9 cellular contexts compared by ENCODE assay signal in genomic region chr20:62740286-62741141, GRCh38. TPM values are rescaled to one million over a fixed set of nuclear protein-coding genes. Genes with fewer than 3 reads are reported as not detected.
DNase-seq lines count a peak whose midpoint lies in the region; ATAC-seq and TF ChIP-seq lines count a peak whose summit lies in the region.
"Had no signal": no experiment of that assay in that cellular context is flagged by ENCODE, and none has a peak within 500 bp of the region (broad histone marks: within the 10 kb centered on the region; RNA-seq: fewer than 3 reads in every experiment).

No MANE protein-coding gene starts in this region.

- H3K4me1 Mint-ChIP-seq in activated T-cell treated with anti-CD3 and anti-CD28 coated beads, Interleukin-2, amount 50 U/mL, for 72 hours (ENCODE audit: low read depth): peaks cover 27% of the 10 kb centered on the region
- H3K4me1 Mint-ChIP-seq in glutamatergic neuron (ENCODE audit: low read depth, unreplicated experiment): peaks cover 25% of the 10 kb centered on the region

- ATAC-seq in GM18498 (IDR thresholded peaks at IDR 0.05; ENCODE audit: unreplicated experiment) (peak; percentile 74), HG02938 (IDR thresholded peaks at IDR 0.05; ENCODE audit: unreplicated experiment) (peak; percentile 87), Panc1 (peak; percentile 63)
- ATAC-seq in activated T-cell treated with anti-CD3 and anti-CD28 coated beads, Interleukin-2, amount 50 U/mL, for 72 hours (replicated peaks in 1 of 2): peak; percentile 88 to 89

- no peak overlapping the region for H3K23ac ChIP-seq in mesendoderm (ENCODE audit: low read length)

- no TSS peak for BruUV-seq in Panc1 (replicated peaks; lab: Mats Ljungman, UMichigan)

- intact Hi-C loops in Panc1 (cut with micrococcal nuclease; ENCODE audit: unreplicated experiment): no loop called here

- no peaks in the 10 kb centered on the region for H3K27me3 Mint-ChIP-seq in activated T-cell treated with anti-CD3 and anti-CD28 coated beads, Interleukin-2, amount 50 U/mL, for 72 hours (ENCODE audit: low read depth)
- peaks cover 16% of the 10 kb centered on the region for H3K27me3 Mint-ChIP-seq in glutamatergic neuron (ENCODE audit: unreplicated experiment)

- CTCF ChIA-PET in Panc1 (lab: Charles Lee): no interaction called here

- H3K56ac ChIP-seq in mesendoderm (ENCODE audit: low read length): no peak overlapping the region

- no peak overlapping the region for H2BK5ac ChIP-seq in mesendoderm (ENCODE audit: low read length)

- H3K79me2 ChIP-seq in mesendoderm (ENCODE audit: control insufficient read depth, insufficient read depth, low read length) (no peaks in the 10 kb centered on the region), Karpas-422 (ENCODE audit: low read length) (no peaks in the 10 kb centered on the region)

- no peaks in the 10 kb centered on the region for H3K79me1 ChIP-seq in mesendoderm (ENCODE audit: low read length)

- DNase-seq in Panc1 (ENCODE audit: low read depth, low spot score): peak; percentile 78
- peak; percentile 86 for DNase-seq in activated T-cell treated with anti-CD3 and anti-CD28 coated beads, Interleukin-2, amount 50 U/mL, for 72 hours
- DNase-seq in glutamatergic neuron: peak; percentile 16
- DNase-seq in stimulated activated CD4-positive, alpha-beta T cell treated with anti-CD3 and anti-CD28 coated beads, Interleukin-1b, Interleukin-23, amount 100 ng/mL, for 1 hour (ENCODE audit: low read depth in 2 of 2): peak; percentile 43 to 64
- no peak for DNase-seq in mesendoderm
- no peak for DNase-seq in Karpas-422

- no peak for TF ChIP-seq CTCF in Panc1 (IDR thresholded peaks at IDR 0.05)
- TF ChIP-seq CTCF in glutamatergic neuron (IDR thresholded peaks at IDR 0.05; ENCODE audit: partially characterized antibody, unreplicated experiment): no peak

- no peak overlapping the region for H3K4me2 ChIP-seq in mesendoderm (ENCODE audit: low read length)
- H3K4me2 ChIP-seq in Karpas-422 (ENCODE audit: low read depth, low read length, poor library complexity, severe bottlenecking): no peak overlapping the region

- H3K4ac ChIP-seq in mesendoderm (ENCODE audit: low read depth, low read length): no peak overlapping the region

- no peaks in the 10 kb centered on the region for H3K27me3 ChIP-seq in Panc1 (ENCODE audit: control insufficient read depth, insufficient read depth, low read length)
- no peaks in the 10 kb centered on the region for H3K27me3 ChIP-seq in mesendoderm (ENCODE audit: insufficient read depth, low read length, poor library complexity)
- no peaks in the 10 kb centered on the region for H3K27me3 ChIP-seq in Karpas-422 (ENCODE audit: low read length)

- H3K27ac Mint-ChIP-seq in activated T-cell treated with anti-CD3 and anti-CD28 coated beads, Interleukin-2, amount 50 U/mL, for 72 hours: peak overlapping the region; percentile 36
- H3K27ac Mint-ChIP-seq in glutamatergic neuron (ENCODE audit: unreplicated experiment): peak overlapping the region; percentile 31

- H3K4me3 ChIP-seq in Panc1 (ENCODE audit: low read depth in 2 of 2, low read length in 2 of 2) (peak overlapping the region; percentile 11 to 49; a peak in 3 of 4 replicates), mesendoderm (ENCODE audit: low read length) (no peak overlapping the region), Karpas-422 (ENCODE audit: low read length) (no peak overlapping the region)

- H4K8ac ChIP-seq in mesendoderm (ENCODE audit: low read depth, low read length): no peak overlapping the region

- H2BK15ac ChIP-seq in mesendoderm (replicated peaks; ENCODE audit: low read depth): no peak overlapping the region

- H3K9me2 ChIP-seq in Karpas-422 (replicated peaks; ENCODE audit: insufficient read depth, low read length): no peaks in the 10 kb centered on the region

- H3K9ac ChIP-seq in mesendoderm (ENCODE audit: low read length): no peak overlapping the region
- no peak overlapping the region for H3K9ac ChIP-seq in Karpas-422 (ENCODE audit: low read length)

- no peak overlapping the region for H2AFZ ChIP-seq in Karpas-422 (ENCODE audit: low read length)

- H3K36me3 ChIP-seq in Panc1 (ENCODE audit: control insufficient read depth, insufficient read depth, low read length): 0 out of 2 replicates have a peak, but pooled peaks cover 2% of the 10 kb centered on the region
- H3K36me3 ChIP-seq in mesendoderm (ENCODE audit: control insufficient read depth, insufficient read depth, low read length): no peaks in the 10 kb centered on the region
- no peaks in the 10 kb centered on the region for H3K36me3 ChIP-seq in Karpas-422 (ENCODE audit: insufficient read depth, low read length)
- H3K36me3 ChIP-seq: breast epithelium had no signal

- H3K4me3 Mint-ChIP-seq in activated T-cell treated with anti-CD3 and anti-CD28 coated beads, Interleukin-2, amount 50 U/mL, for 72 hours: peak overlapping the region; percentile 72 to 83
- H3K4me3 Mint-ChIP-seq in glutamatergic neuron (ENCODE audit: unreplicated experiment): peak overlapping the region; percentile 21

- in situ Hi-C loops in Panc1 (cut with HindIII; ENCODE audit: low pct_unique_long_range_greater_than_20kb, low sequenced_read_pairs): no loop called here

- H3K27ac ChIP-seq in Panc1 (ENCODE audit: low read length): peak overlapping the region; percentile 88
- no peak overlapping the region for H3K27ac ChIP-seq in mesendoderm (ENCODE audit: low read depth, low read length)
- no peak overlapping the region for H3K27ac ChIP-seq in Karpas-422 (ENCODE audit: low read length)

- H3K9me3 Mint-ChIP-seq in activated T-cell treated with anti-CD3 and anti-CD28 coated beads, Interleukin-2, amount 50 U/mL, for 72 hours: no peaks in the 10 kb centered on the region
- peaks cover 6% of the 10 kb centered on the region for H3K9me3 Mint-ChIP-seq in glutamatergic neuron (ENCODE audit: unreplicated experiment)

- no peaks in the 10 kb centered on the region for H4K20me1 ChIP-seq in Karpas-422 (ENCODE audit: insufficient read depth, low read depth, low read length)

- H3K4me1 ChIP-seq in Panc1 (ENCODE audit: control insufficient read depth, insufficient read depth, low read length) (peaks cover 59% of the 10 kb centered on the region), mesendoderm (ENCODE audit: control insufficient read depth, low read depth, low read length) (no peaks in the 10 kb centered on the region), Karpas-422 (ENCODE audit: low read length) (no peaks in the 10 kb centered on the region)
- H3K4me1 ChIP-seq: breast epithelium had no signal

- H4K5ac ChIP-seq in mesendoderm (ENCODE audit: low read length): no peak overlapping the region

- H3K36me3 Mint-ChIP-seq in activated T-cell treated with anti-CD3 and anti-CD28 coated beads, Interleukin-2, amount 50 U/mL, for 72 hours (ENCODE audit: insufficient read depth in 2 of 2): no peaks in the 10 kb centered on the region
- no peaks in the 10 kb centered on the region for H3K36me3 Mint-ChIP-seq in glutamatergic neuron (ENCODE audit: unreplicated experiment)

- POLR2A ChIA-PET in Panc1 (lab: Charles Lee): interaction anchor here (0.7 kb wide), 1 partner anchor 90 kb away, joined by 4 read pairs; no protein-coding TSS in a partner anchor

- WGBS in mesendoderm (ENCODE audit: extremely low coverage, insufficient coverage, low lambda C conversion rate): no CpG with 5 or more reads among the region's 28 CpGs

- H3K9me3 ChIP-seq in Panc1 (ENCODE audit: control insufficient read depth, insufficient read depth, low read depth, low read length): no peaks in the 10 kb centered on the region
- no peaks in the 10 kb centered on the region for H3K9me3 ChIP-seq in Karpas-422 (ENCODE audit: low read length)
- H3K9me3 ChIP-seq: breast epithelium had no signal

- H3K18ac ChIP-seq in mesendoderm (ENCODE audit: low read length): no peak overlapping the region

- H2AK5ac ChIP-seq in mesendoderm (ENCODE audit: low read length): no peak overlapping the region

- H2BK120ac ChIP-seq in mesendoderm (ENCODE audit: low read depth, low read length): no peak overlapping the region

RNA-seq across cellular contexts. Expression of gene NTSR1, which starts 31.9 kb away (rescaled TPM):
- total RNA-seq in Panc1 (2021; ENCODE audit: unreplicated experiment) (44.1 TPM), glutamatergic neuron (ENCODE audit: unreplicated experiment) (4.0 TPM)
- polyA plus RNA-seq in Panc1 (2012; ENCODE audit: insufficient read length): 73.6 TPM
- not detected for total RNA-seq in activated T-cell treated with anti-CD3 and anti-CD28 coated beads, Interleukin-2, amount 50 U/mL, for 72 hours
- polyA plus RNA-seq in mesendoderm (2013, experiment 1 of 2): 0.76 TPM
- polyA plus RNA-seq in mesendoderm (2013, experiment 2 of 2): 0.73 TPM
- total RNA-seq in Karpas-422 (2014; rRNA removed; shearing (Covaris generic); ENCODE audit: low replicate concordance): not detected in 2 replicates

RNA-seq across cellular contexts. Expression of gene MRGBP, which starts 55.8 kb away (rescaled TPM):
- total RNA-seq in Panc1 (2021; ENCODE audit: unreplicated experiment) (49.9 TPM), glutamatergic neuron (ENCODE audit: unreplicated experiment) (15.6 TPM)
- 46.9 TPM for polyA plus RNA-seq in Panc1 (2012; ENCODE audit: insufficient read length)
- 10 to 100 TPM; 14.1 to 14.7 TPM for total RNA-seq in activated T-cell treated with anti-CD3 and anti-CD28 coated beads, Interleukin-2, amount 50 U/mL, for 72 hours
- polyA plus RNA-seq in mesendoderm (2013, experiment 1 of 2): 13.3 TPM
- polyA plus RNA-seq in mesendoderm (2013, experiment 2 of 2): 13.2 TPM
- 17.9 and 31.9 TPM in 2 replicates for total RNA-seq in Karpas-422 (2014; rRNA removed; shearing (Covaris generic); ENCODE audit: low replicate concordance)

Comparison
In these comparisons a context has a peak if more than half of its experiments do, and no peak if none do; other contexts are left out.
1. DNase-seq: peak in Panc1 (single experiment), activated T-cell treated with anti-CD3 and anti-CD28 coated beads, Interleukin-2, amount 50 U/mL, for 72 hours (2 of 2), glutamatergic neuron (single experiment) and stimulated activated CD4-positive, alpha-beta T cell treated with anti-CD3 and anti-CD28 coated beads, Interleukin-1b, Interleukin-23, amount 100 ng/mL, for 1 hour (2 of 2); none in mesendoderm (single experiment) and Karpas-422 (single experiment).
2. H3K4me3 ChIP-seq: peak in Panc1 (2 of 2); none in mesendoderm (single experiment) and Karpas-422 (single experiment).
3. Peak in every context shown above with its lines, with median percentiles within 50 percentile points of each other: ATAC-seq.